ENCODE assay signal across 8 cellular contexts in genomic region chr2:85248741-85249524, GRCh38.
A peak's percentile ranks its signal among the peaks of the same experiment; 100 is the strongest.
DNase-seq lines count a peak whose midpoint lies in the region; ATAC-seq and TF ChIP-seq lines count a peak whose summit lies in the region.

No MANE protein-coding gene starts in this region.

- peak overlapping the region in 2 of 8 donors; percentile 11 to 13 for H3K27ac ChIP-seq in spleen
- no peak overlapping the region for H3K27ac ChIP-seq in naive thymus-derived CD4-positive, alpha-beta T cell (ENCODE audit: low read depth, low read length)

- peak overlapping the region in 2 of 5 experiments; percentile 12 to 60 for H3K4me3 Mint-ChIP-seq in brain
- H3K4me3 Mint-ChIP-seq in naive thymus-derived CD4-positive, alpha-beta T cell, result no peak overlapping the region

- WGBS in spleen, 5 donors, result 72 to 86% (median 81%) methylated on average over 7 of the region's 7 CpGs

- no peak overlapping the region for H3K4me3 ChIP-seq in spleen
- H3K4me3 ChIP-seq in naive thymus-derived CD4-positive, alpha-beta T cell (ENCODE audit: low read length), result no peak overlapping the region

- H3K9me3 ChIP-seq in spleen, result no peaks in the 10 kb centered on the region
- no peaks in the 10 kb centered on the region for H3K9me3 ChIP-seq in naive thymus-derived CD4-positive, alpha-beta T cell (ENCODE audit: control insufficient read depth in 2 of 3, low read length in 3 of 3)

- intact Hi-C loops in spleen (cut with DNase I; ENCODE audit: low total_unique reads), result no loop called here
- intact Hi-C loops in naive thymus-derived CD4-positive, alpha-beta T cell (cut with micrococcal nuclease), result no loop called here

- POLR2A ChIA-PET in naive thymus-derived CD4-positive, alpha-beta T cell (lab: Charles Lee), result no interaction called here

- no peaks in the 10 kb centered on the region for H3K36me3 Mint-ChIP-seq in brain
- peaks cover 0 to 4% (median 0%) of the 10 kb centered on the region in 5 donors for H3K36me3 Mint-ChIP-seq in naive thymus-derived CD4-positive, alpha-beta T cell

- peaks cover 84% of the 10 kb centered on the region for H3K4me1 Mint-ChIP-seq in brain
- H3K4me1 Mint-ChIP-seq in naive thymus-derived CD4-positive, alpha-beta T cell, result peaks cover 0 to 2% (median 0%) of the 10 kb centered on the region in 7 donors

- peaks cover 0 to 3% (median 0%) of the 10 kb centered on the region in 7 donors for H3K27me3 ChIP-seq in spleen (replicated peaks in 1 of 7)
- H3K27me3 ChIP-seq in naive thymus-derived CD4-positive, alpha-beta T cell (ENCODE audit: control insufficient read depth in 2 of 2, insufficient read depth in 2 of 2, low read length in 2 of 2), result no peaks in the 10 kb centered on the region

- H3K27ac Mint-ChIP-seq in brain, result peak overlapping the region in 3 of 5 experiments; percentile 42 to 94 (median 84)
- no peak overlapping the region for H3K27ac Mint-ChIP-seq in naive thymus-derived CD4-positive, alpha-beta T cell

- H3K9me3 Mint-ChIP-seq in brain, result no peaks in the 10 kb centered on the region
- H3K9me3 Mint-ChIP-seq in naive thymus-derived CD4-positive, alpha-beta T cell, result peaks cover 0 to 2% (median 0%) of the 10 kb centered on the region in 11 donors

- ATAC-seq in naive thymus-derived CD4-positive, alpha-beta T cell, result no peak
- no peak for ATAC-seq in HG02981 (IDR thresholded peaks at IDR 0.05; ENCODE audit: unreplicated experiment)

- CTCF ChIA-PET in naive thymus-derived CD4-positive, alpha-beta T cell (lab: Charles Lee), result no interaction called here

- DNase-seq in HT-29 (ENCODE audit: low spot score) (peak; percentile 61), hepatic stellate cell (ENCODE audit: low spot score) (peak; percentile 83), spleen (peak; percentile 41), activated gamma-delta T cell treated with Interleukin-2 at 50 U/mL for 16 hours (no peak), NCI-H526 (lab: John Stamatoyannopoulos, UW) (no peak)
- DNase-seq in naive thymus-derived CD4-positive, alpha-beta T cell, result no peak

- no peaks in the 10 kb centered on the region for H3K36me3 ChIP-seq in spleen
- H3K36me3 ChIP-seq in naive thymus-derived CD4-positive, alpha-beta T cell (ENCODE audit: control insufficient read depth in 2 of 3, insufficient read depth in 3 of 3, low read length in 3 of 3), result no peaks in the 10 kb centered on the region

- peaks cover 0 to 52% (median 15%) of the 10 kb centered on the region in 6 donors for H3K4me1 ChIP-seq in spleen
- no peaks in the 10 kb centered on the region for H3K4me1 ChIP-seq in naive thymus-derived CD4-positive, alpha-beta T cell (ENCODE audit: control insufficient read depth in 2 of 2, insufficient read depth in 2 of 2, low read length in 2 of 2)

- TF ChIP-seq CTCF in brain (conservative IDR thresholded peaks at IDR 0.05) (no peak), spleen (IDR thresholded peaks at IDR 0.05 in 8 of 11, conservative IDR thresholded peaks at IDR 0.05 in 3 of 11) (no peak)

- H3K27me3 Mint-ChIP-seq in brain, result peaks cover 7% of the 10 kb centered on the region
- H3K27me3 Mint-ChIP-seq in naive thymus-derived CD4-positive, alpha-beta T cell, result peaks cover 0 to 14% (median 7%) of the 10 kb centered on the region in 5 donors

- no peak for TF ChIP-seq POLR2A in spleen (IDR thresholded peaks at IDR 0.05)

Comparison
In these comparisons a context has a peak if more than half of its experiments do, and no peak if none do; other contexts are left out.
1. DNase-seq: peak in HT-29 (single experiment), hepatic stellate cell (single experiment) and spleen (single experiment); none in activated gamma-delta T cell treated with Interleukin-2 at 50 U/mL for 16 hours (single experiment), NCI-H526 (0 of 2) and naive thymus-derived CD4-positive, alpha-beta T cell (0 of 9).
2. H3K27ac Mint-ChIP-seq: peak in brain (3 of 5); none in naive thymus-derived CD4-positive, alpha-beta T cell (0 of 9).